In genomic region chr9:24961787-24962186, GRCh38 we compare ENCODE assay signal across 21 cellular contexts.
DNase-seq lines count a peak whose midpoint lies in the region; ATAC-seq, FAIRE-seq and TF ChIP-seq lines count a peak whose summit lies in the region.
"Had no signal": no experiment of that assay in that cellular context is flagged by ENCODE, and none has a peak within 500 bp of the region (broad histone marks: within the 10 kb centered on the region; RNA-seq: fewer than 3 reads in every experiment).

No MANE protein-coding gene starts in this region.

- H3K4me1 ChIP-seq in BE2C, result no peaks in the 10 kb centered on the region; the same call in 1 of the 2 replicates
- H3K4me1 ChIP-seq in PC-3 (ENCODE audit: insufficient read depth, low read length), result no peaks in the 10 kb centered on the region
- no peaks in the 10 kb centered on the region for H3K4me1 ChIP-seq in tibial nerve
- H3K4me1 ChIP-seq: BLaER1 had no signal

- H3K79me2 ChIP-seq in PC-3 (ENCODE audit: low read length), result no peaks in the 10 kb centered on the region

- TF ChIP-seq CTCF in BE2C (IDR thresholded peaks at IDR 0.05; ENCODE audit: low read depth, low read length) (no peak), D721Med (IDR thresholded peaks at IDR 0.05; ENCODE audit: insufficient read depth, missing control alignments) (no peak), PC-3 (conservative IDR thresholded peaks at IDR 0.05; ENCODE audit: low read depth, low read length) (no peak), tibial nerve (IDR thresholded peaks at IDR 0.05) (no peak)

- CTCF ChIA-PET in PC-3 (lab: Charles Lee), result interaction anchor here (0.6 kb wide), 1 partner anchor 117 kb away, joined by 4 read pairs; no protein-coding TSS in a partner anchor

- no peak for TF ChIP-seq POLR2A in tibial nerve (IDR thresholded peaks at IDR 0.05)

- H3K9me3 ChIP-seq in BE2C (no peaks in the 10 kb centered on the region), PC-3 (ENCODE audit: low read length) (no peaks in the 10 kb centered on the region), tibial nerve (no peaks in the 10 kb centered on the region)
- H3K9me3 ChIP-seq: BLaER1 had no signal

- H3K4me3 ChIP-seq in BE2C (ENCODE audit: low read depth, low read length), result no peak overlapping the region
- H3K4me3 ChIP-seq in PC-3 (ENCODE audit: low read length), result no peak overlapping the region
- no peak overlapping the region for H3K4me3 ChIP-seq in tibial nerve
- H3K4me3 ChIP-seq: BLaER1, GM23248 had no signal

- no peaks in the 10 kb centered on the region for H3F3A ChIP-seq in PC-3 (ENCODE audit: low read length, unreplicated experiment)

- H4K20me1 ChIP-seq in PC-3 (ENCODE audit: low read length), result no peaks in the 10 kb centered on the region
- H4K20me1 ChIP-seq: BLaER1 had no signal

- intact Hi-C loops in PC-3 (cut with micrococcal nuclease), result no loop called here

- H3K36me3 ChIP-seq in BE2C (no peaks in the 10 kb centered on the region), PC-3 (ENCODE audit: low read depth, low read length) (no peaks in the 10 kb centered on the region), tibial nerve (no peaks in the 10 kb centered on the region)
- H3K36me3 ChIP-seq: BLaER1 had no signal

- no peak overlapping the region for H2AFZ ChIP-seq in PC-3 (ENCODE audit: low read length)
- H2AFZ ChIP-seq: GM23248 had no signal

- POLR2A ChIA-PET in PC-3 (lab: Charles Lee; ENCODE audit: unreplicated experiment), result interaction anchor here (0.6 kb wide), 1 partner anchor 70 kb away, joined by 5 read pairs; no protein-coding TSS in a partner anchor

- DNase-seq in BE2C (peak; percentile 6), D721Med (ENCODE audit: insufficient read length, low spot score) (no peak), NCI-H1694 treated with DMSO at 0.1 percent for 48 hours (lab: John Stamatoyannopoulos, UW) (peak; percentile 73), PC-3 (peak; percentile 14), tibial nerve (ENCODE audit: low spot score in 2 of 2) (no peak)
- DNase-seq: CD4-positive, CD25-positive, alpha-beta regulatory T cell; CD8-positive, alpha-beta memory T cell; DMS53; DMS79 treated with DMSO at 0.1 percent for 48 hours; GF-D8; GM23248; H7; HCEC 1CT had no signal

- H3K4me2 ChIP-seq in PC-3 (ENCODE audit: low read length), result no peak overlapping the region
- H3K4me2 ChIP-seq: BLaER1 had no signal

- H3K9me2 ChIP-seq in PC-3 (replicated peaks; ENCODE audit: low read length), result no peaks in the 10 kb centered on the region

- TF ChIP-seq EP300 in tibial nerve (IDR thresholded peaks at IDR 0.05), result no peak

- peak; percentile 94 for ATAC-seq in PC-3
- ATAC-seq in HG02981 (IDR thresholded peaks at IDR 0.05; ENCODE audit: unreplicated experiment), result no peak
- ATAC-seq in HG03039 (IDR thresholded peaks at IDR 0.05; ENCODE audit: unreplicated experiment), result no peak
- no peak for ATAC-seq in HG02610 (IDR thresholded peaks at IDR 0.05; ENCODE audit: unreplicated experiment)

- peak; percentile 29 for FAIRE-seq in D721Med (lab: Jason Lieb, UNC)
- FAIRE-seq: GM12891, GM18507, H1 had no signal

- no TSS peak for BruUV-seq in PC-3 (replicated peaks; lab: Mats Ljungman, UMichigan)

- H3K27me3 ChIP-seq in BE2C, result no peaks in the 10 kb centered on the region
- no peaks in the 10 kb centered on the region for H3K27me3 ChIP-seq in PC-3 (ENCODE audit: low read length)
- H3K27me3 ChIP-seq in tibial nerve, result no peaks in the 10 kb centered on the region
- H3K27me3 ChIP-seq: BLaER1 had no signal

- no peak overlapping the region for H3K27ac ChIP-seq in PC-3 (ENCODE audit: low read length)
- H3K27ac ChIP-seq in tibial nerve, result no peak overlapping the region
- H3K27ac ChIP-seq: BLaER1, C4-2B, GM23248 had no signal

- H3K9ac ChIP-seq in PC-3 (ENCODE audit: low read length), result no peak overlapping the region
- H3K9ac ChIP-seq: BLaER1, GM23248 had no signal

Comparison
In these comparisons a context has a peak if more than half of its experiments do, and no peak if none do; other contexts are left out.
1. DNase-seq: peak in BE2C (single experiment), NCI-H1694 treated with DMSO at 0.1 percent for 48 hours (single experiment) and PC-3 (single experiment); none in D721Med (single experiment) and tibial nerve (0 of 2).